Comparison of ENCODE assay signal across 8 cellular contexts in genomic region chr2:8488001-8488738, GRCh38.
DNase-seq lines count a peak whose midpoint lies in the region; ATAC-seq, FAIRE-seq and TF ChIP-seq lines count a peak whose summit lies in the region.

No MANE protein-coding gene starts in this region.

- ATAC-seq in GM21717 (IDR thresholded peaks at IDR 0.05; ENCODE audit: unreplicated experiment), result peak; percentile 88

- H3K27me3 ChIP-seq in astrocyte (ENCODE audit: insufficient read depth, low read length) (no peaks in the 10 kb centered on the region), sigmoid colon (no peaks in the 10 kb centered on the region)

- H3K27ac ChIP-seq in astrocyte (ENCODE audit: low read depth, low read length) (no peak overlapping the region), sigmoid colon (no peak overlapping the region)

- H3K36me3 Mint-ChIP-seq in astrocyte (ENCODE audit: low read depth, unreplicated experiment) (no peaks in the 10 kb centered on the region), HFFc6 (ENCODE audit: low read depth) (no peaks in the 10 kb centered on the region)

- no peak for TF ChIP-seq EP300 in sigmoid colon (IDR thresholded peaks at IDR 0.05)

- H3K79me2 ChIP-seq in astrocyte (ENCODE audit: insufficient read depth, low read length), result no peaks in the 10 kb centered on the region

- no peak for TF ChIP-seq POLR2A in sigmoid colon (IDR thresholded peaks at IDR 0.05)

- no peak for FAIRE-seq in astrocyte (lab: Jason Lieb, UNC)

- H3K27me3 Mint-ChIP-seq in astrocyte (ENCODE audit: low read depth, unreplicated experiment), result peaks cover 20% of the 10 kb centered on the region
- H3K27me3 Mint-ChIP-seq in HFFc6 (ENCODE audit: insufficient read depth), result peaks cover 8% of the 10 kb centered on the region

- 61 to 83% methylated on average over 23 of the region's 23 CpGs for WGBS in sigmoid colon, 2 donors

- peak overlapping the region; percentile 45 for H3K4me2 ChIP-seq in astrocyte (ENCODE audit: low read length)

- H3K4me3 Mint-ChIP-seq in astrocyte (ENCODE audit: unreplicated experiment), result no peak overlapping the region
- no peak overlapping the region for H3K4me3 Mint-ChIP-seq in HFFc6

- TF ChIP-seq CTCF in GM10248 (IDR thresholded peaks at IDR 0.05; ENCODE audit: control extremely low read depth, extremely low read depth, low read depth, missing control alignments) (no peak), astrocyte (IDR thresholded peaks at IDR 0.05; ENCODE audit: insufficient read depth, low read depth, low read length) (no peak), sigmoid colon (IDR thresholded peaks at IDR 0.05) (no peak), HFFc6 (IDR thresholded peaks at IDR 0.05) (no peak)

- H3K9me3 Mint-ChIP-seq in astrocyte (ENCODE audit: unreplicated experiment), result no peaks in the 10 kb centered on the region
- H3K9me3 Mint-ChIP-seq in HFFc6, result no peaks in the 10 kb centered on the region

- H3K4me1 Mint-ChIP-seq in astrocyte (ENCODE audit: low read depth, unreplicated experiment), result no peaks in the 10 kb centered on the region
- H3K4me1 Mint-ChIP-seq in HFFc6 (ENCODE audit: low read depth), result no peaks in the 10 kb centered on the region

- peak overlapping the region; percentile 29 for H2AFZ ChIP-seq in astrocyte (ENCODE audit: low read depth, low read length)

- H3K27ac Mint-ChIP-seq in astrocyte (ENCODE audit: unreplicated experiment) (no peak overlapping the region), HFFc6 (no peak overlapping the region)

- intact Hi-C loops in sigmoid colon (cut with DNase I), result no loop called here

- H4K20me1 ChIP-seq in astrocyte (ENCODE audit: insufficient read depth, low read length), result no peaks in the 10 kb centered on the region

- H3K9me3 ChIP-seq in astrocyte (ENCODE audit: insufficient read depth, low read depth, low read length), result no peaks in the 10 kb centered on the region
- no peaks in the 10 kb centered on the region for H3K9me3 ChIP-seq in sigmoid colon

- H3K4me3 ChIP-seq in astrocyte (ENCODE audit: insufficient read depth, low read depth, low read length), result no peak overlapping the region
- H3K4me3 ChIP-seq in sigmoid colon, result no peak overlapping the region

- no peaks in the 10 kb centered on the region for H3K36me3 ChIP-seq in astrocyte (ENCODE audit: insufficient read depth, low read length)
- no peaks in the 10 kb centered on the region for H3K36me3 ChIP-seq in sigmoid colon

- POLR2A ChIA-PET in GM10248 (lab: Yijun Ruan, JAX), result no interaction called here

- H3K4me1 ChIP-seq in astrocyte (ENCODE audit: insufficient read depth, low read length), result no peaks in the 10 kb centered on the region
- H3K4me1 ChIP-seq in sigmoid colon, result peaks cover 0 to 24% (median 13%) of the 10 kb centered on the region in 4 donors

- DNase-seq in GM10248 (ENCODE audit: extremely low spot score), result peak; percentile 80
- peak; percentile 33 for DNase-seq in T follicular helper cell (ENCODE audit: low read depth)
- peak; percentile 66 for DNase-seq in astrocyte (ENCODE audit: low read depth)
- DNase-seq in sigmoid colon, result peak; percentile 45
- no peak for DNase-seq in ecto neural progenitor cell (ENCODE audit: low spot score)
- DNase-seq in HFFc6, result no peak
- no peak for DNase-seq in cortex of kidney (lab: John Stamatoyannopoulos, UW)

- CTCF ChIA-PET in GM10248 (lab: Yijun Ruan, JAX), result interaction anchor here (1.1 to 1.8 kb wide), 5 partner anchors 10 to 394 kb away, joined by 3 to 6 read pairs (median 3); no protein-coding TSS in a partner anchor

- H3K9ac ChIP-seq in astrocyte (ENCODE audit: low read length), result no peak overlapping the region

Comparison
In these comparisons a context has a peak if more than half of its experiments do, and no peak if none do; other contexts are left out.
1. DNase-seq: peak in GM10248 (single experiment), T follicular helper cell (single experiment), astrocyte (single experiment) and sigmoid colon (single experiment); none in ecto neural progenitor cell (single experiment), HFFc6 (single experiment) and cortex of kidney (single experiment).